8 cellular contexts compared by ENCODE assay signal in the genomic region with DNA sequence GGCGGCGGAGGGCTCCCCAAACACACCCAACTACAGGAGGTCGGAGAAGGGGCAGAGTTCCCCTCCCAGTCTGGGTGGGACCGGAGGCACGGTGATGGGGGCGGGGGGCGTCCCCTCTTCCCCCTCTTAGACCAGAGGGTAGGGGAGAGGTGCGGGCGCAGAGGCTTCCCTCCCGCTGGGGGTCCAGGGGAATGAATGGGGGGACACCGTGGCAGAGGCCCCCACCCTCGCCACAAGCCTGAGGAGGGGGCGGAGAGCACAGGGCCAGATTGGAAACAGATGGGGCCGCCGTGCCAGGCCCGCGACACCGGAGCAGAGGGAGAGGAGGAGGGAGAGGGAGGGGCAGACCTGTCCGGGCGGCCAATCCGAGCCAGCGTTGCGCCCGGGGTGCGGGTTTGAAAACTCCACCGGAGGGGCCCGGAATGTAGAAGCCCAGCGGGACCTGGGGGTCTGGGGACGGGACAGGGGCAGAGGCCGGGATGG. TPM values are rescaled to one million over a fixed set of nuclear protein-coding genes. Genes with fewer than 3 reads are reported as not detected.
DNase-seq lines count a peak whose midpoint lies in the region; ATAC-seq and TF ChIP-seq lines count a peak whose summit lies in the region.

No MANE protein-coding gene starts in this region.

- peaks cover 24% of the 10 kb centered on the region for H3K27me3 Mint-ChIP-seq in activated T-cell treated with anti-CD3 and anti-CD28 coated beads, Interleukin-2, amount 50 U/mL, for 4 hours (ENCODE audit: low read depth)
- H3K27me3 Mint-ChIP-seq in progenitor cell of endocrine pancreas: no peaks in the 10 kb centered on the region

- TF ChIP-seq CTCF in VCaP (conservative IDR thresholded peaks at IDR 0.05): no peak
- no peak for TF ChIP-seq CTCF in progenitor cell of endocrine pancreas (IDR thresholded peaks at IDR 0.05; ENCODE audit: unreplicated experiment)

- H3K27ac Mint-ChIP-seq in progenitor cell of endocrine pancreas: peak overlapping the region; percentile 52

- peak overlapping the region; percentile 71 for H3K4me3 Mint-ChIP-seq in activated T-cell treated with anti-CD3 and anti-CD28 coated beads, Interleukin-2, amount 50 U/mL, for 4 hours
- peak overlapping the region; percentile 76 for H3K4me3 Mint-ChIP-seq in progenitor cell of endocrine pancreas (ENCODE audit: low read depth)

- ATAC-seq in activated T-cell treated with anti-CD3 and anti-CD28 coated beads, Interleukin-2, amount 50 U/mL, for 4 hours: peak; percentile 28 to 36
- no peak for ATAC-seq in GM18868 (IDR thresholded peaks at IDR 0.05; ENCODE audit: unreplicated experiment)
- no peak for ATAC-seq in HG02571 (IDR thresholded peaks at IDR 0.05; ENCODE audit: unreplicated experiment)
- ATAC-seq in HG03159 (IDR thresholded peaks at IDR 0.05; ENCODE audit: unreplicated experiment): no peak

- H3K4me1 Mint-ChIP-seq in activated T-cell treated with anti-CD3 and anti-CD28 coated beads, Interleukin-2, amount 50 U/mL, for 4 hours (ENCODE audit: low read depth): peaks cover 11% of the 10 kb centered on the region
- H3K4me1 Mint-ChIP-seq in progenitor cell of endocrine pancreas (ENCODE audit: low read depth): peaks cover 9% of the 10 kb centered on the region

- H3K36me3 Mint-ChIP-seq in activated T-cell treated with anti-CD3 and anti-CD28 coated beads, Interleukin-2, amount 50 U/mL, for 4 hours (ENCODE audit: insufficient read depth): no peaks in the 10 kb centered on the region
- peaks cover 4% of the 10 kb centered on the region for H3K36me3 Mint-ChIP-seq in progenitor cell of endocrine pancreas (ENCODE audit: insufficient read depth)

- H3K27ac ChIP-seq in VCaP: 0 out of 2 replicates have a peak overlapping the region, but pooled peaks have one; percentile 61

- peaks cover 2% of the 10 kb centered on the region for H3K9me3 Mint-ChIP-seq in activated T-cell treated with anti-CD3 and anti-CD28 coated beads, Interleukin-2, amount 50 U/mL, for 4 hours
- no peaks in the 10 kb centered on the region for H3K9me3 Mint-ChIP-seq in progenitor cell of endocrine pancreas (ENCODE audit: low read depth)

- DNase-seq in activated T-cell treated with anti-CD3 and anti-CD28 coated beads, Interleukin-2, amount 50 U/mL, for 4 hours: no peak
- no peak for DNase-seq in activated T-cell treated with anti-CD3 and anti-CD28 coated beads for 4 hours
- DNase-seq in germinal center (ENCODE audit: low spot score): peak; percentile 69
- DNase-seq in progenitor cell of endocrine pancreas (ENCODE audit: low spot score, unreplicated experiment): peak; percentile 37

RNA-seq across cellular contexts. Expression of a gene that starts 47.0 kb away (rescaled TPM):
- 1 to 10 TPM in 1 of 3 donors, under 1 TPM in 2; 0.79 to 1.3 (median 0.92) TPM for total RNA-seq in activated T-cell treated with anti-CD3 and anti-CD28 coated beads, Interleukin-2, amount 50 U/mL, for 4 hours
- total RNA-seq in progenitor cell of endocrine pancreas: 219 and 234 TPM in 2 replicates

Comparison
In these comparisons a context has a peak if more than half of its experiments do, and no peak if none do; other contexts are left out.
1. ATAC-seq: peak in activated T-cell treated with anti-CD3 and anti-CD28 coated beads, Interleukin-2, amount 50 U/mL, for 4 hours (2 of 2); none in GM18868 (single experiment), HG02571 (single experiment) and HG03159 (single experiment).
2. DNase-seq: peak in germinal center (single experiment) and progenitor cell of endocrine pancreas (single experiment); none in activated T-cell treated with anti-CD3 and anti-CD28 coated beads, Interleukin-2, amount 50 U/mL, for 4 hours (single experiment) and activated T-cell treated with anti-CD3 and anti-CD28 coated beads for 4 hours (single experiment).
3. RNA of a gene that starts 47.0 kb away (total RNA-seq): 219 to 234 TPM in progenitor cell of endocrine pancreas; 0.79 to 1.3 TPM in activated T-cell treated with anti-CD3 and anti-CD28 coated beads, Interleukin-2, amount 50 U/mL, for 4 hours; every median in the first group is over 10 times any median in the second.